Comparison of ENCODE assay signal across 1 cellular context in genomic region chr15:95371664-95372063, GRCh38.
TF ChIP-seq lines count a peak whose summit lies in the region.

No MANE protein-coding gene starts in this region.

TF ChIP-seq in GM23338, 12 proteins besides CTCF, POLR2A, EP300 and RAD21 (continued from another document):
- TF ChIP-seq REST (IDR thresholded peaks at IDR 0.05; ENCODE audit: unreplicated experiment) (no peak), POLR2AphosphoS5 (IDR thresholded peaks at IDR 0.05; ENCODE audit: low read depth) (no peak), STAT1 (IDR thresholded peaks at IDR 0.05; ENCODE audit: unreplicated experiment) (no peak), ZNF462 (CRISPR knock-in tag; IDR thresholded peaks at IDR 0.05) (no peak), ZNF331 (CRISPR knock-in tag; IDR thresholded peaks at IDR 0.05; ENCODE audit: low read depth) (no peak), JUNB (IDR thresholded peaks at IDR 0.05; ENCODE audit: unreplicated experiment) (no peak)
